In the genomic region with DNA sequence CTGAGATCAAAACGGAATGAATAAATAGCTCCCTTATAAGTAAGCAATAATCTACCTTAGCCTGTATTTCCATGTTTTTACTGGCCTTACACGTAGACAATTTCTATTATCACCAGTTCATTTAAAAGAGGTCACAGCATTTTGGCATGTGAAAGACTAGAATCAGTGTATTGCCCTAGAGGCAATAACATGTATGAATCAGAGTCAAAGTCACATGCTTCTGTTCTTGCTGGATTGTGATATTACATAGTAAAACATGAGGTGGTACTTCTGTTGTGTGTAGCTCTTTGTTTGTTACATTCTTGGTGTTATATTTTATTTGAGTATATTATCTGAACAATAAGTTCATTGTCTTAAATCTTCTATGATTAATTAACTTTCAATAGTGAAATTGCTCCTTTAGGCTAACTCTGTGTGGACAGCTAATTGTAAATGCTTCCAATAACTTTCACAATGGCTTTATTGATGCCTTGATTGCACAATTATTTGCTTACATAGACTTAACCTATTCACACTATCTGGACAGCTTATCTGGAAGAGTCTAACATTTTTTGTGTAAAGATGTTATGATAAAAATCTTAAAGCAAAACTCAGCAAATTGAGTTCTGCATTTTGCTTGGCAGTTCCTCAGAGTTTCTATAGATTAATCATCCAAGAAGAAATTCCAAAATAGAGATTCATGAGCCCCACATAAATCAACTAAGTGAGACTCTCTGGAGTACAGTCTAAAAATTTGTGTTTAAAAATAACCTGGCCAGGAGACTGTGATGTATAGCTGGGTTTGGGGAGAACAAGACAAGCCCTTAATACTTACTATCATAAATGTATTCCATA, we compare ENCODE assay signal across 14 cellular contexts.
"Had no signal": no experiment of that assay in that cellular context is flagged by ENCODE, and none has a peak within 500 bp of the region (broad histone marks: within the 10 kb centered on the region; RNA-seq: fewer than 3 reads in every experiment).

No MANE protein-coding gene starts in this region.

- H3K4me3 ChIP-seq: dorsolateral prefrontal cortex, gastroesophageal sphincter, ovary, tibial artery had no signal

- H3K27me3 ChIP-seq: brain microvascular endothelial cell, dorsolateral prefrontal cortex, gastroesophageal sphincter, ovary, tibial artery had no signal

- DNase-seq: activated CD4-positive, alpha-beta memory T cell treated with anti-CD3 and anti-CD28 coated beads for 36 hours; activated CD4-positive, alpha-beta T cell treated with anti-CD3 and anti-CD28 coated beads for 1 hour; activated gamma-delta T cell; activated T-cell treated with anti-CD3 and anti-CD28 coated beads, Interleukin-2, amount 50 U/mL, for 48 hours; brain microvascular endothelial cell; dorsolateral prefrontal cortex; kidney; nephron progenitor cell; ovary; small intestine; T-cell; T1000; tibial artery had no signal

- ATAC-seq: gastroesophageal sphincter, T-cell had no signal

- H3K36me3 ChIP-seq: brain microvascular endothelial cell, gastroesophageal sphincter, ovary, tibial artery had no signal

- H3K4me1 ChIP-seq: gastroesophageal sphincter had no signal

- FAIRE-seq: kidney, small intestine had no signal

- H3K9me3 ChIP-seq: gastroesophageal sphincter, ovary had no signal

- H3K27ac ChIP-seq: brain microvascular endothelial cell, dorsolateral prefrontal cortex, gastroesophageal sphincter, ovary, tibial artery had no signal
